8 cellular contexts compared by ENCODE assay signal in genomic region chr11:13207665-13208594, GRCh38.
DNase-seq lines count a peak whose midpoint lies in the region; ATAC-seq and TF ChIP-seq lines count a peak whose summit lies in the region.

No MANE protein-coding gene starts in this region.

- no peaks in the 10 kb centered on the region for H3K36me3 Mint-ChIP-seq in activated naive CD4-positive, alpha-beta T cell treated with anti-CD3 and anti-CD28 coated beads, Interleukin-2, amount 50 U/mL, for 24 hours

- DNase-seq in DMS153 (lab: John Stamatoyannopoulos, UW) (peak; percentile 48), MV-4-11 (lab: John Stamatoyannopoulos, UW) (peak; percentile 86), Right ventricle myocardium superior (peak; percentile 54), pons (ENCODE audit: low spot score) (peak; percentile 15), GM13976 (ENCODE audit: low spot score) (no peak), SK-N-DZ (ENCODE audit: low spot score) (no peak)

- ATAC-seq in Right ventricle myocardium superior (ENCODE audit: poor library complexity) (peak; percentile 77), GM21825 (IDR thresholded peaks at IDR 0.05; ENCODE audit: unreplicated experiment) (no peak)

- intact Hi-C loops in Right ventricle myocardium superior (cut with DNase I), result loop anchor here (2.0 kb wide), 1 partner anchor 137 kb away; no protein-coding TSS in a partner anchor

- H3K4me3 Mint-ChIP-seq in activated naive CD4-positive, alpha-beta T cell treated with anti-CD3 and anti-CD28 coated beads, Interleukin-2, amount 50 U/mL, for 24 hours, result peak overlapping the region; percentile 86

- H3K27me3 Mint-ChIP-seq in activated naive CD4-positive, alpha-beta T cell treated with anti-CD3 and anti-CD28 coated beads, Interleukin-2, amount 50 U/mL, for 24 hours, result no peaks in the 10 kb centered on the region

- TF ChIP-seq CTCF in GM13976 (IDR thresholded peaks at IDR 0.05; ENCODE audit: borderline replicate concordance, control extremely low read depth, extremely low read depth, insufficient read depth, missing control alignments), result no peak

- H3K4me1 Mint-ChIP-seq in activated naive CD4-positive, alpha-beta T cell treated with anti-CD3 and anti-CD28 coated beads, Interleukin-2, amount 50 U/mL, for 24 hours, result peaks cover 44% of the 10 kb centered on the region

- H3K27ac Mint-ChIP-seq in activated naive CD4-positive, alpha-beta T cell treated with anti-CD3 and anti-CD28 coated beads, Interleukin-2, amount 50 U/mL, for 24 hours, result peak overlapping the region; percentile 92

- in situ Hi-C loops in GM13976 (cut with MboI; ENCODE audit: low sequenced_read_pairs, unreplicated experiment), result no loop called here

- no peaks in the 10 kb centered on the region for H3K9me3 Mint-ChIP-seq in activated naive CD4-positive, alpha-beta T cell treated with anti-CD3 and anti-CD28 coated beads, Interleukin-2, amount 50 U/mL, for 24 hours

Comparison
In these comparisons a context has a peak if more than half of its experiments do, and no peak if none do; other contexts are left out.
1. DNase-seq: peak in DMS153 (single experiment), MV-4-11 (single experiment), Right ventricle myocardium superior (single experiment) and pons (single experiment); none in GM13976 (single experiment) and SK-N-DZ (single experiment).